Comparison of ENCODE assay signal across 8 cellular contexts in the genomic region with DNA sequence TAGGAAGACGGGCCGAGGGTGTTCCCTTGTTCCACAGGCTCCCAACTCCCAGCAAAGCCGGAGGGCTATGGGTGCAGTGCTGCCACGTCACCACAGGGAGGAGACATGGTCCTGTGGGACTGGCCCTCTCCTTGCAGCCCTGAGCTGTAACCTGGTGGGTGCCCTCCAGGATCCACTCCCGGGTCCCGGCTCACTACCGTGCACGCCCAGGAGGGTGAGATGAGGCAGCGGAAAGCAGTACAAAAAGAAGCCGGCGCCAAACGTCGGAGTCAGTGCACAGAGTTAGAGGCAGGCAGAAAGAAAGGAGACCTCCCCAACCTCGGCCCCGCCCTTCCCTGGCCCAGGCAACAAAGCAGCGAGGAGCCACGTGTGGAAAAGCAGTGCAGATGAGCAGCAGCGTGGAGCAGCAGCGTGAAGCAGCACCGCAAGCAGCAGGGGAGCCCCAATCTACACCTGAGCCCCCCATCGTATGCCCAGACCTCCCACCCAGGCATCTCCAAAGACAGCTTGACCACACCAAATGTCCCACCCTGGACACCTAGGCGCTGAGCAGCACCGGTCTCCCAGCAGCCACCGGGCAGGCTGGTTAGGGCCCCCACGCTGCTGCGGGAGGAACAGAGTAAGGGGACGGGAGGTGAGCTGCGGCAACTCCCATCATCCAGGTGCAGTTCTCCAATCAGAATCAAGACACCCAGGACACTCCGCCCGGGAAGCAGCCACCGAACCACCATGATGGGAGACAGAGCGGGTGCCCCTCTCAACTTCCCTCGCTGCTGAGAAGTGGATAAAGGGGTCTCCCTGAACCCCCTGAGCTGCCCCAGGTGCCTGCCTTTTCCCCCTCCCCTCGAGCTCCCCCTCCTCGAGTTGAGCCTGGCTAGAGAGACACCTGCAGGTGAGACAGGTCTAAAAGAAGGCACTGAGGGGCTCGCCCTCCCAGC. TPM values are rescaled to one million over a fixed set of nuclear protein-coding genes. Genes with fewer than 3 reads are reported as not detected.
DNase-seq lines count a peak whose midpoint lies in the region; ATAC-seq, FAIRE-seq and TF ChIP-seq lines count a peak whose summit lies in the region.

No MANE protein-coding gene starts in this region.

- no peak for FAIRE-seq in bronchial epithelial cell (lab: Jason Lieb, UNC)

- peak; percentile 98 for DNase-seq in 8988T
- DNase-seq in NCI-H187 treated with DMSO at 0.1 percent for 48 hours (lab: John Stamatoyannopoulos, UW): peak; percentile 18
- DNase-seq in WTC11 (ENCODE audit: low spot score): peak; percentile 83
- DNase-seq in bronchial epithelial cell (ENCODE audit: low read depth): peak; percentile 35
- peak; percentile 85 for DNase-seq in left kidney (ENCODE audit: low read depth, low spot score)
- peak; percentile 73 for DNase-seq in stimulated activated CD4-positive, alpha-beta T cell treated with anti-CD3 and anti-CD28 coated beads, Interleukin-4, amount 100 ng/mL, for 24 hours

- H3K9me3 Mint-ChIP-seq in WTC11: no peaks in the 10 kb centered on the region

- H3K4me1 Mint-ChIP-seq in WTC11: peaks cover 7% of the 10 kb centered on the region

- H3K4me3 ChIP-seq in bronchial epithelial cell (ENCODE audit: low read depth, low read length): no peak overlapping the region

- POLR2A ChIA-PET in WTC11 (lab: Charles Lee): interaction anchor here (0.5 to 1.1 kb wide), 2 partner anchors 125 to 461 kb away, joined by 3 read pairs; no protein-coding TSS in a partner anchor

- peaks cover 31% of the 10 kb centered on the region for H3K36me3 Mint-ChIP-seq in WTC11

- peak; percentile 92 for ATAC-seq in GM18498 (IDR thresholded peaks at IDR 0.05; ENCODE audit: unreplicated experiment)
- ATAC-seq in HG02938 (IDR thresholded peaks at IDR 0.05; ENCODE audit: unreplicated experiment): peak; percentile 71
- ATAC-seq in WTC11: peak; percentile 85

- TF ChIP-seq CTCF in WTC11 (IDR thresholded peaks at IDR 0.05) (peak; percentile 71), bronchial epithelial cell (IDR thresholded peaks at IDR 0.05; ENCODE audit: insufficient read depth, low read length, severe bottlenecking) (peak; percentile 95)

- CTCF ChIA-PET in WTC11 (lab: Charles Lee): interaction anchor here (0.6 to 2.7 kb wide), 35 partner anchors 10 to 297 kb away, joined by 3 to 37 read pairs (median 6); partner anchors contain the start of genes IGSF9B and VPS26B

- H3K27me3 ChIP-seq in bronchial epithelial cell (ENCODE audit: control insufficient read depth, insufficient read depth, low read length): no peaks in the 10 kb centered on the region

- H3K36me3 ChIP-seq in bronchial epithelial cell (ENCODE audit: control insufficient read depth, insufficient read depth, low read length): no peaks in the 10 kb centered on the region

- no peak overlapping the region for H3K4me3 Mint-ChIP-seq in WTC11

- no peaks in the 10 kb centered on the region for H3K27me3 Mint-ChIP-seq in WTC11 (ENCODE audit: low read depth)

- peak overlapping the region; percentile 68 for H3K27ac Mint-ChIP-seq in WTC11

TF ChIP-seq in WTC11, 78 proteins besides CTCF, POLR2A, EP300 and RAD21:
- no peak for TF ChIP-seq ZNF121 (CRISPR knock-in tag; IDR thresholded peaks at IDR 0.05)
- no peak for TF ChIP-seq HMGXB4 (CRISPR knock-in tag; IDR thresholded peaks at IDR 0.05)
- TF ChIP-seq SMAD4 (CRISPR knock-in tag; IDR thresholded peaks at IDR 0.05): no peak
- peak; percentile 57; the same call in 1 of the 2 replicates for TF ChIP-seq ZNF423 (CRISPR knock-in tag; IDR thresholded peaks at IDR 0.05)
- TF ChIP-seq PREB (CRISPR knock-in tag; IDR thresholded peaks at IDR 0.05; ENCODE audit: borderline replicate concordance): no peak

RNA-seq across cellular contexts. Expression of gene IGSF9B, which starts 28.8 kb away (rescaled TPM):
- total RNA-seq in WTC11 (2021) (52.7 to 57.1 TPM (median 55.2 TPM) in 3 replicates), bronchial epithelial cell (under 0.01 and 0.38 TPM in 2 replicates)

Comparison
In these comparisons a context has a peak if more than half of its experiments do, and no peak if none do; other contexts are left out.
1. DNase-seq: peak in every context shown above with its lines; median percentile 98 in 8988T; 85 in left kidney; 83 in WTC11; 73 in stimulated activated CD4-positive, alpha-beta T cell treated with anti-CD3 and anti-CD28 coated beads, Interleukin-4, amount 100 ng/mL, for 24 hours; 35 in bronchial epithelial cell; 18 in NCI-H187 treated with DMSO at 0.1 percent for 48 hours.
2. RNA of gene IGSF9B, which starts 28.8 kb away (total RNA-seq): 52.7 to 57.1 TPM in WTC11; under 0.01 to 0.38 TPM in bronchial epithelial cell; every median in the first group is over 10 times any median in the second.
3. Peak in every context shown above with its lines, with median percentiles within 50 percentile points of each other: ATAC-seq.